ENCODE assay signal across 19 cellular contexts in genomic region chr6:143688681-143689080, GRCh38. TPM values are rescaled to one million over a fixed set of nuclear protein-coding genes. Genes with fewer than 3 reads are reported as not detected.
DNase-seq lines count a peak whose midpoint lies in the region; ATAC-seq, FAIRE-seq and TF ChIP-seq lines count a peak whose summit lies in the region.
"Had no signal": no experiment of that assay in that cellular context is flagged by ENCODE, and none has a peak within 500 bp of the region (broad histone marks: within the 10 kb centered on the region; RNA-seq: fewer than 3 reads in every experiment).

No MANE protein-coding gene starts in this region.

- no peak overlapping the region for H3K9ac ChIP-seq in H9 (ENCODE audit: extremely low read depth, insufficient read length, low read length)
- H3K9ac ChIP-seq: KMS-11 had no signal

- intact Hi-C loops in ascending aorta (cut with DNase I) (loop anchor here (10.0 kb wide), 1 partner anchor 284 kb away; no protein-coding TSS in a partner anchor), stomach (cut with DNase I; ENCODE audit: low total_unique reads) (no loop called here)
- intact Hi-C loops in activated T-helper 2 cell treated with anti-CD3 and anti-CD28 coated beads, Interferon-gamma antibody, Interleukin-2, Interleukin-4, amounts not matched to agents 10 μg/mL and 5 μg/mL and 100 μg/mL, durations not matched to agents 14 hours and 24 hours and 36 hours (cut with micrococcal nuclease) = no loop called here

- H3K27ac Mint-ChIP-seq in H9 = peak overlapping the region; percentile 2 to 29 (median 9); a peak in 4 of 7 replicates
- H3K27ac Mint-ChIP-seq in activated T-helper 2 cell treated with anti-CD3 and anti-CD28 coated beads, Interferon-gamma antibody, Interleukin-2, Interleukin-4, amounts not matched to agents 10 μg/mL and 5 μg/mL and 100 μg/mL, durations not matched to agents 14 hours and 24 hours and 36 hours = no peak overlapping the region
- no peak overlapping the region for H3K27ac Mint-ChIP-seq in glutamatergic neuron (ENCODE audit: unreplicated experiment)

- no peak overlapping the region for H3K4ac ChIP-seq in H9 (ENCODE audit: low read depth, low read length)

- FAIRE-seq in frontal cortex (lab: Jason Lieb, UNC) = no peak

- no peak overlapping the region for H2BK12ac ChIP-seq in H9 (ENCODE audit: insufficient read length, low read depth, low read length)

- no peak for TF ChIP-seq CTCF in H9 (conservative IDR thresholded peaks at IDR 0.05)
- TF ChIP-seq CTCF in ascending aorta (IDR thresholded peaks at IDR 0.05) = no peak
- no peak for TF ChIP-seq CTCF in gastroesophageal sphincter (IDR thresholded peaks at IDR 0.05)
- TF ChIP-seq CTCF in stomach (IDR thresholded peaks at IDR 0.05) = no peak
- no peak for TF ChIP-seq CTCF in glutamatergic neuron (IDR thresholded peaks at IDR 0.05; ENCODE audit: partially characterized antibody, unreplicated experiment)

- no peak overlapping the region for H4K8ac ChIP-seq in H9 (replicated peaks; ENCODE audit: insufficient read length, low read depth, low read length)

- no peak overlapping the region for H3T11ph ChIP-seq in H9 (ENCODE audit: low read length)

- H3K23ac ChIP-seq in H9 (ENCODE audit: insufficient read length, low read depth, low read length) = no peak overlapping the region

- WGBS in H9 (ENCODE audit: extremely low coverage, insufficient read length, low lambda C conversion rate) = no CpG with 5 or more reads among the region's 4 CpGs
- 54 to 63% methylated on average over 4 of the region's 4 CpGs for WGBS in gastroesophageal sphincter (ENCODE audit: low coverage in 1 of 2), 2 donors
- WGBS in stomach, 5 donors = 76 to 92% (median 82%) methylated on average over 4 of the region's 4 CpGs

- no peak for ATAC-seq in gastroesophageal sphincter
- ATAC-seq: PC-3 had no signal

- H3K36me3 Mint-ChIP-seq in H9 (ENCODE audit: insufficient read depth in 1 of 3, low read depth in 3 of 3) = peaks cover 8 to 16% (median 13%) of the 10 kb centered on the region in 3 experiments; a peak in 6 of 7 replicates
- H3K36me3 Mint-ChIP-seq in activated T-helper 2 cell treated with anti-CD3 and anti-CD28 coated beads, Interferon-gamma antibody, Interleukin-2, Interleukin-4, amounts not matched to agents 10 μg/mL and 5 μg/mL and 100 μg/mL, durations not matched to agents 14 hours and 24 hours and 36 hours (ENCODE audit: low read depth) = no peaks in the 10 kb centered on the region
- H3K36me3 Mint-ChIP-seq in glutamatergic neuron (ENCODE audit: unreplicated experiment) = no peaks in the 10 kb centered on the region

- peaks cover 52 to 68% of the 10 kb centered on the region in 2 experiments for H3K4me1 Mint-ChIP-seq in H9
- peaks cover 18% of the 10 kb centered on the region for H3K4me1 Mint-ChIP-seq in activated T-helper 2 cell treated with anti-CD3 and anti-CD28 coated beads, Interferon-gamma antibody, Interleukin-2, Interleukin-4, amounts not matched to agents 10 μg/mL and 5 μg/mL and 100 μg/mL, durations not matched to agents 14 hours and 24 hours and 36 hours (ENCODE audit: low read depth)
- peaks cover 3% of the 10 kb centered on the region for H3K4me1 Mint-ChIP-seq in glutamatergic neuron (ENCODE audit: low read depth, unreplicated experiment)

- H3K79me2 ChIP-seq in H9 (ENCODE audit: insufficient read depth, low read length) = peaks cover 18% of the 10 kb centered on the region

- H3K4me2 ChIP-seq in H9 (ENCODE audit: insufficient read depth, insufficient read length, low read length) = no peak overlapping the region
- H3K4me2 ChIP-seq: KMS-11 had no signal

- H3K27ac ChIP-seq in H9 (ENCODE audit: insufficient read length, low read depth, low read length) (no peak overlapping the region), ascending aorta (peak overlapping the region; percentile 77 to 84), gastroesophageal sphincter (peak overlapping the region in 3 of 4 donors; percentile 73 to 76 (median 74)), stomach (peak overlapping the region in 3 of 5 donors; percentile 59 to 69 (median 65))
- H3K27ac ChIP-seq: KMS-11, RWPE1 had no signal

- H3K18ac ChIP-seq in H9 (ENCODE audit: insufficient read length, low read depth, low read length) = no peak overlapping the region

- H2AFZ ChIP-seq in H9 (ENCODE audit: low read length) = no peak overlapping the region

- TF ChIP-seq POLR2A in gastroesophageal sphincter (IDR thresholded peaks at IDR 0.05) (no peak), stomach (IDR thresholded peaks at IDR 0.05) (no peak)

- H2BK120ac ChIP-seq in H9 (ENCODE audit: low read depth, low read length, poor library complexity, severe bottlenecking) = no peak overlapping the region

- H3K9me3 Mint-ChIP-seq in H9 (peaks cover 0 to 4% of the 10 kb centered on the region in 2 experiments; a peak in 1 of 5 replicates), glutamatergic neuron (ENCODE audit: unreplicated experiment) (no peaks in the 10 kb centered on the region)
- H3K9me3 Mint-ChIP-seq in activated T-helper 2 cell treated with anti-CD3 and anti-CD28 coated beads, Interferon-gamma antibody, Interleukin-2, Interleukin-4, amounts not matched to agents 10 μg/mL and 5 μg/mL and 100 μg/mL, durations not matched to agents 14 hours and 24 hours and 36 hours = no peaks in the 10 kb centered on the region

- no peak overlapping the region; the same call in 1 of the 2 replicates for H3K14ac ChIP-seq in H9 (ENCODE audit: insufficient read depth, low read length)

- H3K36me3 ChIP-seq in ascending aorta (no peaks in the 10 kb centered on the region), gastroesophageal sphincter (no peaks in the 10 kb centered on the region), stomach (no peaks in the 10 kb centered on the region)
- H3K36me3 ChIP-seq: BE2C had no signal

- H3K23me2 ChIP-seq in H9 (ENCODE audit: insufficient read length, low read depth, low read length, poor library complexity, severe bottlenecking) = no peaks in the 10 kb centered on the region

- H3K27me3 ChIP-seq in H9 (ENCODE audit: insufficient read depth, low read length) (no peaks in the 10 kb centered on the region), ascending aorta (no peaks in the 10 kb centered on the region), gastroesophageal sphincter (no peaks in the 10 kb centered on the region), stomach (no peaks in the 10 kb centered on the region)
- H3K27me3 ChIP-seq: BE2C had no signal

- H4K91ac ChIP-seq in H9 (ENCODE audit: insufficient read length, low read depth, low read length) = no peak overlapping the region

- H2AK5ac ChIP-seq in H9 (ENCODE audit: insufficient read length, low read length) = no peak overlapping the region

- H2BK15ac ChIP-seq in H9 (ENCODE audit: low read depth, low read length) = no peak overlapping the region

- H2BK20ac ChIP-seq in H9 (ENCODE audit: low read depth, low read length, poor library complexity, severe bottlenecking) = no peak overlapping the region

- no peak overlapping the region for H3K56ac ChIP-seq in H9 (ENCODE audit: insufficient read length, low read depth, low read length)

- H3K9me3 ChIP-seq in H9 (ENCODE audit: control insufficient read depth, low read depth, low read length) (no peaks in the 10 kb centered on the region), ascending aorta (peaks cover 0 to 1% of the 10 kb centered on the region in 2 donors), gastroesophageal sphincter (no peaks in the 10 kb centered on the region), stomach (no peaks in the 10 kb centered on the region)
- H3K9me3 ChIP-seq: BE2C had no signal

- H3K4me1 ChIP-seq in H9 (ENCODE audit: insufficient read depth, low read length) (peaks cover 15% of the 10 kb centered on the region; the same call in 1 of the 2 replicates), ascending aorta (peaks cover 9 to 54% of the 10 kb centered on the region in 2 donors), gastroesophageal sphincter (peaks cover 23 to 74% (median 33%) of the 10 kb centered on the region in 3 donors), stomach (peaks cover 24 to 77% (median 51%) of the 10 kb centered on the region in 4 donors)
- H3K4me1 ChIP-seq: BE2C had no signal

- no peak overlapping the region for H4K5ac ChIP-seq in H9 (ENCODE audit: insufficient read length, low read depth, low read length)

- H3K4me3 Mint-ChIP-seq in H9 (no peak overlapping the region), glutamatergic neuron (ENCODE audit: unreplicated experiment) (no peak overlapping the region)
- H3K4me3 Mint-ChIP-seq in activated T-helper 2 cell treated with anti-CD3 and anti-CD28 coated beads, Interferon-gamma antibody, Interleukin-2, Interleukin-4, amounts not matched to agents 10 μg/mL and 5 μg/mL and 100 μg/mL, durations not matched to agents 14 hours and 24 hours and 36 hours (ENCODE audit: low read depth) = no peak overlapping the region

- no peaks in the 10 kb centered on the region for H3K79me1 ChIP-seq in H9 (ENCODE audit: insufficient read depth, low read depth, low read length, poor library complexity, severe bottlenecking)

- H3K4me3 ChIP-seq in ascending aorta (no peak overlapping the region), gastroesophageal sphincter (no peak overlapping the region), stomach (no peak overlapping the region)

- no peaks in the 10 kb centered on the region for H4K20me1 ChIP-seq in H9 (ENCODE audit: control insufficient read depth, insufficient read depth, insufficient read length)

- H2BK5ac ChIP-seq in H9 (ENCODE audit: insufficient read length, low read length) = no peak overlapping the region

- no peak for TF ChIP-seq EP300 in gastroesophageal sphincter (IDR thresholded peaks at IDR 0.05)
- no peak for TF ChIP-seq EP300 in stomach (IDR thresholded peaks at IDR 0.05)

- H3K27me3 Mint-ChIP-seq in H9 (ENCODE audit: low read depth) (no peaks in the 10 kb centered on the region), glutamatergic neuron (ENCODE audit: unreplicated experiment) (no peaks in the 10 kb centered on the region)
- no peaks in the 10 kb centered on the region for H3K27me3 Mint-ChIP-seq in activated T-helper 2 cell treated with anti-CD3 and anti-CD28 coated beads, Interferon-gamma antibody, Interleukin-2, Interleukin-4, amounts not matched to agents 10 μg/mL and 5 μg/mL and 100 μg/mL, durations not matched to agents 14 hours and 24 hours and 36 hours (ENCODE audit: low read depth)
- H3K27me3 Mint-ChIP-seq: CD4-positive, alpha-beta memory T cell had no signal

- DNase-seq in H9 (no peak), ascending aorta (ENCODE audit: low spot score in 2 of 2) (no peak), stomach (no peak), frontal cortex (ENCODE audit: low spot score in 2 of 2) (no peak), glutamatergic neuron (no peak), T1000 (lab: John Stamatoyannopoulos, UW) (no peak)
- DNase-seq in activated T-helper 2 cell treated with anti-CD3 and anti-CD28 coated beads, Interferon-gamma antibody, Interleukin-2, Interleukin-4, amounts not matched to agents 10 μg/mL and 5 μg/mL and 100 μg/mL, durations not matched to agents 14 hours and 24 hours and 36 hours (ENCODE audit: low spot score) = no peak
- DNase-seq: 8988T; BE2C; Calu3; CD4-positive, alpha-beta memory T cell; NCI-H1436 treated with DMSO at 0.1 percent for 48 hours; NCI-H2029 treated with DMSO at 0.1 percent for 48 hours; NCI-H510A treated with DMSO at 0.1 percent for 48 hours; NCI-H82; PC-3 had no signal

RNA-seq across cellular contexts. Expression of gene PHACTR2, which starts 10.9 kb away (rescaled TPM):
- 128 and 131 TPM in 2 replicates for total RNA-seq in H9 (2021)
- total RNA-seq in ascending aorta = 112 TPM
- total RNA-seq in gastroesophageal sphincter = 100 to 1,000 TPM in 1 of 4 donors, 10 to 100 TPM in 3; 61.3 to 122 (median 86.0) TPM
- 100 to 1,000 TPM in 2 of 5 donors, 10 to 100 TPM in 3; 25.8 to 126 (median 59.6) TPM for total RNA-seq in stomach
- polyA plus RNA-seq in stomach = 10 to 100 TPM in 2 of 3 donors, 1 to 10 TPM in 1; 3.0 to 14.1 (median 10.6) TPM
- 15.1 TPM for total RNA-seq in frontal cortex
- total RNA-seq in activated T-helper 2 cell treated with anti-CD3 and anti-CD28 coated beads, Interferon-gamma antibody, Interleukin-2, Interleukin-4, amounts not matched to agents 10 μg/mL and 5 μg/mL and 100 μg/mL, durations not matched to agents 14 hours and 24 hours and 36 hours = 41.0 and 45.4 TPM in 2 replicates
- 9.7 TPM for total RNA-seq in glutamatergic neuron (ENCODE audit: unreplicated experiment)

Comparison
In these comparisons a context has a peak if more than half of its experiments do, and no peak if none do; other contexts are left out.
1. H3K27ac Mint-ChIP-seq: peak in H9 (3 of 3); none in activated T-helper 2 cell treated with anti-CD3 and anti-CD28 coated beads, Interferon-gamma antibody, Interleukin-2, Interleukin-4, amounts not matched to agents 10 μg/mL and 5 μg/mL and 100 μg/mL, durations not matched to agents 14 hours and 24 hours and 36 hours (single experiment) and glutamatergic neuron (single experiment).